18 cellular contexts compared by ENCODE assay signal in genomic region chr6:113848280-113848679, GRCh38. TPM values are rescaled to one million over a fixed set of nuclear protein-coding genes. Genes with fewer than 3 reads are reported as not detected.
DNase-seq lines count a peak whose midpoint lies in the region; ATAC-seq and TF ChIP-seq lines count a peak whose summit lies in the region.
"Had no signal": no experiment of that assay in that cellular context is flagged by ENCODE, and none has a peak within 500 bp of the region (broad histone marks: within the 10 kb centered on the region; RNA-seq: fewer than 3 reads in every experiment).

No MANE protein-coding gene starts in this region.

- no TSS peak for BruUV-seq in Caco-2 (replicated peaks; lab: Mats Ljungman, UMichigan)
- no TSS peak for BruUV-seq in IMR-90 (replicated peaks; lab: Mats Ljungman, UMichigan)

- no peak overlapping the region for H3K14ac ChIP-seq in IMR-90 (replicated peaks; ENCODE audit: low read depth, low read length)

- H3K9me1 ChIP-seq in IMR-90 (ENCODE audit: insufficient read depth, low read length): no peaks in the 10 kb centered on the region

- H3K36me3 ChIP-seq in Caco-2 (ENCODE audit: control insufficient read depth, insufficient read depth, low read length) (no peaks in the 10 kb centered on the region), IMR-90 (ENCODE audit: control insufficient read depth, insufficient read depth, low read length) (no peaks in the 10 kb centered on the region), neural progenitor cell (no peaks in the 10 kb centered on the region)
- H3K36me3 ChIP-seq: BLaER1 had no signal

- no peak overlapping the region for H2BK120ac ChIP-seq in IMR-90 (ENCODE audit: low read depth, low read length)

- H4K5ac ChIP-seq in IMR-90 (ENCODE audit: low read depth, low read length): no peak overlapping the region

- 0 out of 2 replicates have a peak overlapping the region, but pooled peaks have one; percentile 37 for H2BK20ac ChIP-seq in IMR-90 (ENCODE audit: low read depth, low read length)

- H3K27ac ChIP-seq in IMR-90 (ENCODE audit: insufficient read depth, low read length) (no peak overlapping the region), VCaP (peak overlapping the region; percentile 9; the same call in 1 of the 2 replicates), neural progenitor cell (no peak overlapping the region)
- H3K27ac ChIP-seq: BLaER1, KMS-11 had no signal

- H3K79me2 ChIP-seq in neural progenitor cell (ENCODE audit: low read depth): no peaks in the 10 kb centered on the region

- H3K4ac ChIP-seq in IMR-90 (ENCODE audit: low read depth, low read length): no peak overlapping the region

- no peaks in the 10 kb centered on the region for H3K27me3 Mint-ChIP-seq in Caco-2 (ENCODE audit: insufficient read depth, unreplicated experiment)
- H3K27me3 Mint-ChIP-seq in neural progenitor cell (ENCODE audit: insufficient read depth, low read depth): peaks cover 2% of the 10 kb centered on the region
- H3K27me3 Mint-ChIP-seq: IgD-negative memory B cell had no signal

- dilution Hi-C loops in IMR-90 (cut with HindIII; ENCODE audit: low sequenced_read_pairs, unreplicated experiment): no loop called here

- CTCF ChIA-PET in Caco-2 (lab: Charles Lee) (no interaction called here), IMR-90 (lab: Yijun Ruan, JAX) (interaction anchor here (0.5 kb wide), 1 partner anchor 1004 kb away, joined by 3 read pairs; no protein-coding TSS in a partner anchor)

- H3K56ac ChIP-seq in IMR-90 (ENCODE audit: extremely low read depth, insufficient read depth, low read length): no peak overlapping the region

- POLR2A ChIA-PET in Caco-2 (lab: Charles Lee) (no interaction called here), IMR-90 (lab: Charles Lee; ENCODE audit: unreplicated experiment) (no interaction called here)

- H3K9me3 ChIP-seq in Caco-2 (no peaks in the 10 kb centered on the region), IMR-90 (ENCODE audit: control insufficient read depth, insufficient read depth, low read length) (no peaks in the 10 kb centered on the region), neural progenitor cell (ENCODE audit: low read depth) (no peaks in the 10 kb centered on the region)
- H3K9me3 ChIP-seq: BLaER1 had no signal

- H2BK15ac ChIP-seq in IMR-90 (ENCODE audit: low read depth, low read length): no peak overlapping the region

- no peaks in the 10 kb centered on the region for H3K79me1 ChIP-seq in IMR-90 (ENCODE audit: low read depth in 1 of 2, low read length in 2 of 2)

- DNase-seq in Caco-2 (no peak), IMR-90 (no peak), neural progenitor cell (ENCODE audit: low spot score) (no peak), COLO829 (ENCODE audit: low spot score) (no peak), posterior cingulate gyrus (no peak), NCI-H2227 (lab: John Stamatoyannopoulos, UW; ENCODE audit: unreplicated experiment) (no peak)
- DNase-seq: 8988T; AML-193; Calu3; CD8-positive, alpha-beta memory T cell; DMS153; DMS79 treated with DMSO at 0.1 percent for 48 hours; GDM1; HCEC 1CT had no signal

- no peak overlapping the region for H3K18ac ChIP-seq in IMR-90 (ENCODE audit: low read depth, low read length)

- TF ChIP-seq POLR2A in IMR-90 (IDR thresholded peaks at IDR 0.05; ENCODE audit: low read depth, low read length): no peak

- no peak overlapping the region for H3K4me3 Mint-ChIP-seq in Caco-2 (ENCODE audit: unreplicated experiment)
- H3K4me3 Mint-ChIP-seq in neural progenitor cell: no peak overlapping the region
- H3K4me3 Mint-ChIP-seq: CD8-positive, alpha-beta memory T cell; IgD-negative memory B cell had no signal

- H3K36me3 Mint-ChIP-seq in Caco-2 (ENCODE audit: insufficient read depth, unreplicated experiment): peaks cover 9% of the 10 kb centered on the region
- H3K36me3 Mint-ChIP-seq in neural progenitor cell: no peaks in the 10 kb centered on the region
- H3K36me3 Mint-ChIP-seq: CD8-positive, alpha-beta memory T cell; IgD-negative memory B cell had no signal

- TF ChIP-seq CTCF in Caco-2 (IDR thresholded peaks at IDR 0.05; ENCODE audit: insufficient read depth in 1 of 2, low read depth in 1 of 2, low read length in 1 of 2, severe bottlenecking in 1 of 2, unreplicated experiment in 1 of 2) (no peak), IMR-90 (conservative IDR thresholded peaks at IDR 0.05; ENCODE audit: low read depth, low read length) (no peak), VCaP (conservative IDR thresholded peaks at IDR 0.05) (no peak), neural progenitor cell (IDR thresholded peaks at IDR 0.05) (no peak)

- intact Hi-C loops in Caco-2 (cut with micrococcal nuclease; ENCODE audit: unreplicated experiment) (no loop called here), IMR-90 (cut with micrococcal nuclease) (no loop called here), posterior cingulate gyrus (cut with DNase I) (no loop called here)

- no peaks in the 10 kb centered on the region for H4K20me1 ChIP-seq in IMR-90 (ENCODE audit: insufficient read depth, low read length)
- H4K20me1 ChIP-seq in neural progenitor cell (ENCODE audit: low read depth): no peaks in the 10 kb centered on the region
- H4K20me1 ChIP-seq: BLaER1 had no signal

- H3K27ac Mint-ChIP-seq in Caco-2 (ENCODE audit: unreplicated experiment) (peak overlapping the region; percentile 6), neural progenitor cell (peak overlapping the region; percentile 1)
- H3K27ac Mint-ChIP-seq: CD8-positive, alpha-beta memory T cell; IgD-negative memory B cell had no signal

- H2AK5ac ChIP-seq in IMR-90 (ENCODE audit: low read depth, low read length): no peak overlapping the region

- H3K4me1 ChIP-seq in Caco-2: peaks cover 59% of the 10 kb centered on the region
- H3K4me1 ChIP-seq in IMR-90 (ENCODE audit: control insufficient read depth, insufficient read depth, low read length): 0 out of 2 replicates have a peak, but pooled peaks cover 2% of the 10 kb centered on the region
- H3K4me1 ChIP-seq in neural progenitor cell: no peaks in the 10 kb centered on the region
- H3K4me1 ChIP-seq: BLaER1 had no signal

- H3K4me3 ChIP-seq in Caco-2 (ENCODE audit: low read depth, low read length) (no peak overlapping the region), IMR-90 (ENCODE audit: insufficient read depth, low read depth, low read length) (no peak overlapping the region), neural progenitor cell (no peak overlapping the region)
- H3K4me3 ChIP-seq: BLaER1 had no signal

- H2AFZ ChIP-seq in IMR-90 (replicated peaks; ENCODE audit: low read length, poor library complexity) (no peak overlapping the region), neural progenitor cell (replicated peaks) (no peak overlapping the region)

- in situ Hi-C loops in IMR-90 (cut with MboI; ENCODE audit: low sequenced_read_pairs): no loop called here

- no peak for ATAC-seq in IMR-90 (ENCODE audit: low read depth)

- H3K4me2 ChIP-seq in IMR-90 (ENCODE audit: low read depth, low read length): no peak overlapping the region
- no peak overlapping the region for H3K4me2 ChIP-seq in neural progenitor cell
- H3K4me2 ChIP-seq: BLaER1, KMS-11 had no signal

- H3K9ac ChIP-seq in IMR-90 (ENCODE audit: low read depth, low read length): no peak overlapping the region
- H3K9ac ChIP-seq in neural progenitor cell: no peak overlapping the region
- H3K9ac ChIP-seq: BLaER1, KMS-11 had no signal

- H2AK9ac ChIP-seq in IMR-90 (replicated peaks; ENCODE audit: low read depth, low read length, poor library complexity): no peak overlapping the region

- no peaks in the 10 kb centered on the region for H3F3A ChIP-seq in neural progenitor cell (ENCODE audit: low read depth)

- no peak overlapping the region for H4K91ac ChIP-seq in IMR-90 (ENCODE audit: insufficient read depth, low read depth, low read length)

- H3K4me1 Mint-ChIP-seq in Caco-2 (ENCODE audit: low read depth, unreplicated experiment) (peaks cover 49% of the 10 kb centered on the region), neural progenitor cell (peaks cover 19% of the 10 kb centered on the region)
- H3K4me1 Mint-ChIP-seq: CD8-positive, alpha-beta memory T cell had no signal

- H2BK5ac ChIP-seq in IMR-90 (ENCODE audit: low read depth, low read length, poor library complexity, severe bottlenecking): no peak overlapping the region

- H4K8ac ChIP-seq in IMR-90 (ENCODE audit: low read depth in 2 of 2, low read length in 2 of 2): no peak overlapping the region

- H3K9me3 Mint-ChIP-seq in Caco-2 (ENCODE audit: unreplicated experiment): no peaks in the 10 kb centered on the region
- no peaks in the 10 kb centered on the region for H3K9me3 Mint-ChIP-seq in neural progenitor cell
- H3K9me3 Mint-ChIP-seq: IgD-negative memory B cell had no signal

- H3K27me3 ChIP-seq in Caco-2 (replicated peaks; ENCODE audit: control insufficient read depth, insufficient read depth, low read length): no peaks in the 10 kb centered on the region
- no peaks in the 10 kb centered on the region for H3K27me3 ChIP-seq in IMR-90 (ENCODE audit: control insufficient read depth, insufficient read depth, low read length)
- H3K27me3 ChIP-seq in neural progenitor cell: no peaks in the 10 kb centered on the region
- H3K27me3 ChIP-seq: BLaER1 had no signal

- TF ChIP-seq RAD21 in IMR-90 (IDR thresholded peaks at IDR 0.05; ENCODE audit: low read length): no peak

- H3K23ac ChIP-seq in IMR-90 (ENCODE audit: low read depth, low read length): no peak overlapping the region; the same call in 1 of the 2 replicates

TF ChIP-seq in IMR-90, 13 proteins besides CTCF, POLR2A, EP300 and RAD21 (continues in another document):
- TF ChIP-seq, protein P1, sequence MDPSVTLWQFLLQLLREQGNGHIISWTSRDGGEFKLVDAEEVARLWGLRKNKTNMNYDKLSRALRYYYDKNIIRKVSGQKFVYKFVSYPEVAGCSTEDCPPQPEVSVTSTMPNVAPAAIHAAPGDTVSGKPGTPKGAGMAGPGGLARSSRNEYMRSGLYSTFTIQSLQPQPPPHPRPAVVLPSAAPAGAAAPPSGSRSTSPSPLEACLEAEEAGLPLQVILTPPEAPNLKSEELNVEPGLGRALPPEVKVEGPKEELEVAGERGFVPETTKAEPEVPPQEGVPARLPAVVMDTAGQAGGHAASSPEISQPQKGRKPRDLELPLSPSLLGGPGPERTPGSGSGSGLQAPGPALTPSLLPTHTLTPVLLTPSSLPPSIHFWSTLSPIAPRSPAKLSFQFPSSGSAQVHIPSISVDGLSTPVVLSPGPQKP (IDR thresholded peaks at IDR 0.05; ENCODE audit: borderline replicate concordance, low read depth, low read length): no peak
- TF ChIP-seq MXI1 (IDR thresholded peaks at IDR 0.05; ENCODE audit: borderline replicate concordance, low read depth, low read length): no peak
- TF ChIP-seq RFX5 (IDR thresholded peaks at IDR 0.05; ENCODE audit: low read depth, low read length): no peak
- TF ChIP-seq BHLHE40 (IDR thresholded peaks at IDR 0.05; ENCODE audit: low read depth, low read length): no peak
- TF ChIP-seq CHD1 (IDR thresholded peaks at IDR 0.05; ENCODE audit: low read depth, low read length): no peak
- no peak for TF ChIP-seq FOS (IDR thresholded peaks at IDR 0.05; ENCODE audit: low read depth, low read length)
- TF ChIP-seq RCOR1 (IDR thresholded peaks at IDR 0.05; ENCODE audit: insufficient replicate concordance, low read length): no peak

RNA-seq across cellular contexts. Expression of gene MARCKS, which starts 8.9 kb away (rescaled TPM):
- 147 and 153 TPM in 2 replicates for total RNA-seq in Caco-2 (2022)
- 40.7 and 111 TPM in 2 replicates for total RNA-seq in IMR-90 (2012; rRNA removed)
- polyA plus RNA-seq in IMR-90 (2012; rRNA removed): 34.5 and 46.8 TPM in 2 replicates
- 10.9 and 24.0 TPM in 2 replicates for polyA plus RNA-seq in IMR-90 (2012; cell fraction: cytosol; rRNA removed)
- polyA plus RNA-seq in IMR-90 (2012; cell fraction: nucleus; rRNA removed; ENCODE audit: low replicate concordance): 18.4 and 20.0 TPM in 2 replicates
- 133 and 163 TPM in 2 replicates for total RNA-seq in neural progenitor cell (ENCODE audit: low replicate concordance)
- polyA plus RNA-seq: CD8-positive, alpha-beta memory T cell had no signal
